In the genomic region with DNA sequence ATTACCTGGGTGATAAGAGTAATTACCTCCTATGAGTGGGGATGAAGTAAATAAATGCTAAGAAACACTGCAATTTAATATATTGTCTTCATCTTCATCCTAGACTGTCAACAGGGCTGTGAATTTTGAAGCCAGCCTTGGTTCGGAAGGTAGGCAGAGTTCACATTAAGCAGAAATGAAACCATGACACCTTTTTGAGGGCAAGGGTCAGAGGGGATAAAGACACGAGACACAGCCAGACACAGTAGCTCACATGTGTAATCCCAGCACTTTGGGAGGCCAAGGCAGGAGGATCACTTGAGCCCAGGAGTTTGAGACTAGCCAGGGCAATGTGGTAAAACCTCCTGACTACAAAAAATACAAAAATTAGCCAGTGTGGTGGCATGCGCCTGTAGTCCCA, we compare ENCODE assay signal across 28 cellular contexts.
"Had no signal": no experiment of that assay in that cellular context is flagged by ENCODE, and none has a peak within 500 bp of the region (broad histone marks: within the 10 kb centered on the region; RNA-seq: fewer than 3 reads in every experiment).

No MANE protein-coding gene starts in this region.

- H3K36me3 ChIP-seq: colonic mucosa, esophagus squamous epithelium, gastrocnemius medialis, gastroesophageal sphincter had no signal

- H3K27me3 Mint-ChIP-seq: dendritic cell treated with granulocyte-macrophage colony-stimulating factor and Interleukin-4, amounts not matched to agents 40 ng/mL and 50 ng/mL, for 4 days; effector memory CD8-positive, alpha-beta T cell had no signal

- H3K27ac Mint-ChIP-seq: dendritic cell treated with granulocyte-macrophage colony-stimulating factor and Interleukin-4, amounts not matched to agents 40 ng/mL and 50 ng/mL, for 4 days; effector memory CD8-positive, alpha-beta T cell; endodermal cell had no signal

- H3K4me3 ChIP-seq: colonic mucosa, coronary artery, dorsolateral prefrontal cortex, esophagus muscularis mucosa, esophagus squamous epithelium, gastrocnemius medialis, gastroesophageal sphincter, heart left ventricle, heart right ventricle had no signal

- FAIRE-seq: colon, endometrium, endothelial cell of umbilical vein, frontal cortex had no signal

- H3K9me3 Mint-ChIP-seq: dendritic cell treated with granulocyte-macrophage colony-stimulating factor and Interleukin-4, amounts not matched to agents 40 ng/mL and 50 ng/mL, for 4 days; effector memory CD8-positive, alpha-beta T cell had no signal

- DNase-seq: colonic mucosa; dermis blood vessel endothelial cell; dorsolateral prefrontal cortex; effector CD4-positive, alpha-beta T cell; effector CD8-positive, alpha-beta T cell; effector memory CD4-positive, alpha-beta T cell; effector memory CD8-positive, alpha-beta T cell; endodermal cell; erythroblast; esophagus squamous epithelium; foreskin fibroblast; foreskin keratinocyte; foreskin melanocyte; gastrocnemius medialis; glutamatergic neuron; head of caudate nucleus; heart left ventricle; heart right ventricle had no signal

- H3K27ac ChIP-seq: colonic mucosa, coronary artery, dorsolateral prefrontal cortex, epithelial cell of prostate, esophagus muscularis mucosa, esophagus squamous epithelium, foreskin keratinocyte, gastrocnemius medialis, gastroesophageal sphincter, heart left ventricle, heart right ventricle had no signal

- ATAC-seq: effector memory CD8-positive, alpha-beta T cell; esophagus mucosa; foreskin keratinocyte; gastrocnemius medialis; gastroesophageal sphincter; heart left ventricle; heart right ventricle had no signal

- H3K4me1 ChIP-seq: colonic mucosa, gastrocnemius medialis had no signal

- H3K9me3 ChIP-seq: colonic mucosa, esophagus muscularis mucosa, esophagus squamous epithelium, gastrocnemius medialis, gastroesophageal sphincter, heart left ventricle, heart right ventricle had no signal

- H3K27me3 ChIP-seq: colonic mucosa, dorsolateral prefrontal cortex, esophagus muscularis mucosa, esophagus squamous epithelium, foreskin keratinocyte, gastrocnemius medialis, gastroesophageal sphincter, heart left ventricle, heart right ventricle had no signal

- H3K4me3 Mint-ChIP-seq: dendritic cell treated with granulocyte-macrophage colony-stimulating factor and Interleukin-4, amounts not matched to agents 40 ng/mL and 50 ng/mL, for 4 days; effector memory CD8-positive, alpha-beta T cell; endodermal cell had no signal
